ENCODE assay signal across 1 cellular context in the genomic region with DNA sequence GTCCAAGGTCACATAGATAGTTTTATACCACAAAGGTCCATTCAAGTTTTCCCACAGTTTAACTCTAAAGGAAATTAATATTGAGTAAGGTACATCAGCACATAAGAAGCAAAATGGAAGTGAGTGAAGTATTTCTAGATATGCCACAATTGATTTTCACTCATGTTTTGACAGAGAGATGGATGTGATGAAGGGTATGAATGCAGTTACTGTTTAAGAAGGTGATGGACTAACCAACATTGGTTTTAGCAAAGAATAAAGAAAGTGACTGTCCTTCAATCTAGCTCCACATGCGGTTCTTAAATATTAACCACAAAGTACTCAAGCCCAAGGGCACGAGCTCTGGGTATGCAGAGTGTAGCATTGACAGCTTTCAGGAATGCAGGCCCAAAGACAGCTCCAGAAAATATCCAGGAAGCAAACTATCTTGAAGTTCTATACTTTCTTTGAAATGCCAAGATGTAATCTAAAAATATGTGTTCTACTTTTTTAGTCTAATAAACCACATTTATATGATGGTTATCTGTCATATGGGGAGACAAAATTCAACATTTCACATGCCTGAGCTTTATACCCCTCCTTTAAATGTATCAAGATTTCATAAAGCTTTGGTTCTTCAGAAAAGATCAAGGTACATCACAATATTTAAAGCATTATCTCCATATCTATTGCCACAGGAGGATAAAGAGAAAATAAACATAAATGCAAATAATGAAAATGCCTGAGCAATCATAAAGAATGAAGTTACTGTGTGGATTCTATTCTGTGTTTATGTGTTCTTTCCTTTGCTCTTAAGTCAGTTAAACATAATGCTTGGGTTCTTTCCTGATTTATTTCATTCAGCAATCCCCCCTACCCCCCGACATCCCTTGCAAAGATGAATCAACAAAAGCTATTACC.
A peak's percentile ranks its signal among the peaks of the same experiment; 100 is the strongest.
TF ChIP-seq lines count a peak whose summit lies in the region.

No MANE protein-coding gene starts in this region.

TF ChIP-seq in HepG2, 621 proteins besides CTCF, POLR2A, EP300 and RAD21 (continued from another document and continues in another):
- TF ChIP-seq, protein P1, sequence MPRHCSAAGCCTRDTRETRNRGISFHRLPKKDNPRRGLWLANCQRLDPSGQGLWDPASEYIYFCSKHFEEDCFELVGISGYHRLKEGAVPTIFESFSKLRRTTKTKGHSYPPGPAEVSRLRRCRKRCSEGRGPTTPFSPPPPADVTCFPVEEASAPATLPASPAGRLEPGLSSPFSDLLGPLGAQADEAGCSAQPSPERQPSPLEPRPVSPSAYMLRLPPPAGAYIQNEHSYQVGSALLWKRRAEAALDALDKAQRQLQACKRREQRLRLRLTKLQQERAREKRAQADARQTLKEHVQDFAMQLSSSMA (CRISPR knock-in tag; IDR thresholded peaks at IDR 0.05): no peak
- TF ChIP-seq ZNF616 (CRISPR knock-in tag; IDR thresholded peaks at IDR 0.05; ENCODE audit: low read depth) (no peak), ZNF652 (CRISPR knock-in tag; IDR thresholded peaks at IDR 0.05; ENCODE audit: borderline replicate concordance, low read depth) (peak; percentile 56), STAT5B (CRISPR knock-in tag; IDR thresholded peaks at IDR 0.05) (peak; percentile 88; the same call in 1 of the 2 replicates), EHMT2 (IDR thresholded peaks at IDR 0.05; ENCODE audit: borderline replicate concordance, low read depth, low read length) (peak; percentile 96), TCF12 (IDR thresholded peaks at IDR 0.05) (no peak), TCF12 (CRISPR knock-in tag; IDR thresholded peaks at IDR 0.05) (peak; percentile 75; the same call in 1 of the 2 replicates), ZZZ3 (CRISPR knock-in tag; IDR thresholded peaks at IDR 0.05; ENCODE audit: borderline replicate concordance) (no peak), SOX6 (IDR thresholded peaks at IDR 0.05) (no peak), SOX6 (CRISPR knock-in tag; IDR thresholded peaks at IDR 0.05) (peak; percentile 92), NAIF1 (CRISPR knock-in tag; IDR thresholded peaks at IDR 0.05; ENCODE audit: borderline replicate concordance) (no peak; the same call in 1 of the 2 replicates), PHF21A (CRISPR knock-in tag; IDR thresholded peaks at IDR 0.05) (peak; percentile 28; the same call in 1 of the 2 replicates), ZBTB20 (CRISPR knock-in tag; IDR thresholded peaks at IDR 0.05; ENCODE audit: borderline replicate concordance, low read depth) (peak; percentile 96; the same call in 1 of the 2 replicates), SRY (CRISPR knock-in tag; IDR thresholded peaks at IDR 0.05) (no peak), POLR2AphosphoS2 (IDR thresholded peaks at IDR 0.05; ENCODE audit: low read depth, low read length) (no peak), HMG20A (CRISPR knock-in tag; IDR thresholded peaks at IDR 0.05; ENCODE audit: borderline replicate concordance) (peak; percentile 97), ESRRA (CRISPR knock-in tag; IDR thresholded peaks at IDR 0.05; ENCODE audit: low read depth) (peak; percentile 61; the same call in 1 of the 2 replicates), ZNF781 (CRISPR knock-in tag; IDR thresholded peaks at IDR 0.05; ENCODE audit: borderline replicate concordance, not compliant biosample characterization) (no peak), HNRNPUL1 (IDR thresholded peaks at IDR 0.05; ENCODE audit: low read depth, low read length) (peak; percentile 99), XRCC5 (optimal IDR thresholded peaks at IDR 0.05; ENCODE audit: low read length) (no peak), KDM2A (CRISPR knock-in tag; IDR thresholded peaks at IDR 0.05; ENCODE audit: borderline replicate concordance, low read depth) (no peak), ZNF891 (CRISPR knock-in tag; IDR thresholded peaks at IDR 0.05) (no peak), ZKSCAN5 (CRISPR knock-in tag; IDR thresholded peaks at IDR 0.05) (peak; percentile 72), ZNF33B (CRISPR knock-in tag; IDR thresholded peaks at IDR 0.05) (no peak), CREB1 (IDR thresholded peaks at IDR 0.05) (no peak), CREB1 (CRISPR knock-in tag; IDR thresholded peaks at IDR 0.05) (peak; percentile 89), ZNF382 (CRISPR knock-in tag; IDR thresholded peaks at IDR 0.05; ENCODE audit: borderline replicate concordance) (0 out of 2 replicates have a peak, but pooled peaks have one; percentile 62), ZMAT3 (CRISPR knock-in tag; conservative IDR thresholded peaks at IDR 0.05) (no peak), ZNF879 (CRISPR knock-in tag; IDR thresholded peaks at IDR 0.05) (no peak), FIP1L1 (IDR thresholded peaks at IDR 0.05; ENCODE audit: borderline replicate concordance, insufficient read depth, low read depth, low read length) (no peak), ISL2 (CRISPR knock-in tag; IDR thresholded peaks at IDR 0.05) (peak; percentile 97), POLR2AphosphoS5 (IDR thresholded peaks at IDR 0.05; ENCODE audit: low read depth, low read length) (peak; percentile 71), RORA (CRISPR knock-in tag; IDR thresholded peaks at IDR 0.05) (no peak), ARNTL (CRISPR knock-in tag; IDR thresholded peaks at IDR 0.05) (peak; percentile 37; the same call in 1 of the 2 replicates), ZNF557 (CRISPR knock-in tag; IDR thresholded peaks at IDR 0.05) (no peak), ARNT (IDR thresholded peaks at IDR 0.05) (no peak), SIN3A (IDR thresholded peaks at IDR 0.05; ENCODE audit: borderline replicate concordance, low read depth, low read length) (0 out of 2 replicates have a peak, but pooled peaks have one; percentile 40), NR2F2 (IDR thresholded peaks at IDR 0.05; ENCODE audit: borderline replicate concordance, low read depth) (peak; percentile 87), ZNF20 (CRISPR knock-in tag; IDR thresholded peaks at IDR 0.05) (no peak)
- TF ChIP-seq, protein P2, sequence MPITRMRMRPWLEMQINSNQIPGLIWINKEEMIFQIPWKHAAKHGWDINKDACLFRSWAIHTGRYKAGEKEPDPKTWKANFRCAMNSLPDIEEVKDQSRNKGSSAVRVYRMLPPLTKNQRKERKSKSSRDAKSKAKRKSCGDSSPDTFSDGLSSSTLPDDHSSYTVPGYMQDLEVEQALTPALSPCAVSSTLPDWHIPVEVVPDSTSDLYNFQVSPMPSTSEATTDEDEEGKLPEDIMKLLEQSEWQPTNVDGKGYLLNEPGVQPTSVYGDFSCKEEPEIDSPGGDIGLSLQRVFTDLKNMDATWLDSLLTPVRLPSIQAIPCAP (CRISPR knock-in tag; IDR thresholded peaks at IDR 0.05; ENCODE audit: low read depth): no peak
- TF ChIP-seq, protein P3, sequence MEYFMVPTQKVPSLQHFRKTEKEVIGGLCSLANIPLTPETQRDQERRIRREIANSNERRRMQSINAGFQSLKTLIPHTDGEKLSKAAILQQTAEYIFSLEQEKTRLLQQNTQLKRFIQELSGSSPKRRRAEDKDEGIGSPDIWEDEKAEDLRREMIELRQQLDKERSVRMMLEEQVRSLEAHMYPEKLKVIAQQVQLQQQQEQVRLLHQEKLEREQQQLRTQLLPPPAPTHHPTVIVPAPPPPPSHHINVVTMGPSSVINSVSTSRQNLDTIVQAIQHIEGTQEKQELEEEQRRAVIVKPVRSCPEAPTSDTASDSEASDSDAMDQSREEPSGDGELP (IDR thresholded peaks at IDR 0.05; ENCODE audit: borderline replicate concordance, low read depth): peak; percentile 48; the same call in 1 of the 2 replicates
- TF ChIP-seq, protein P4, sequence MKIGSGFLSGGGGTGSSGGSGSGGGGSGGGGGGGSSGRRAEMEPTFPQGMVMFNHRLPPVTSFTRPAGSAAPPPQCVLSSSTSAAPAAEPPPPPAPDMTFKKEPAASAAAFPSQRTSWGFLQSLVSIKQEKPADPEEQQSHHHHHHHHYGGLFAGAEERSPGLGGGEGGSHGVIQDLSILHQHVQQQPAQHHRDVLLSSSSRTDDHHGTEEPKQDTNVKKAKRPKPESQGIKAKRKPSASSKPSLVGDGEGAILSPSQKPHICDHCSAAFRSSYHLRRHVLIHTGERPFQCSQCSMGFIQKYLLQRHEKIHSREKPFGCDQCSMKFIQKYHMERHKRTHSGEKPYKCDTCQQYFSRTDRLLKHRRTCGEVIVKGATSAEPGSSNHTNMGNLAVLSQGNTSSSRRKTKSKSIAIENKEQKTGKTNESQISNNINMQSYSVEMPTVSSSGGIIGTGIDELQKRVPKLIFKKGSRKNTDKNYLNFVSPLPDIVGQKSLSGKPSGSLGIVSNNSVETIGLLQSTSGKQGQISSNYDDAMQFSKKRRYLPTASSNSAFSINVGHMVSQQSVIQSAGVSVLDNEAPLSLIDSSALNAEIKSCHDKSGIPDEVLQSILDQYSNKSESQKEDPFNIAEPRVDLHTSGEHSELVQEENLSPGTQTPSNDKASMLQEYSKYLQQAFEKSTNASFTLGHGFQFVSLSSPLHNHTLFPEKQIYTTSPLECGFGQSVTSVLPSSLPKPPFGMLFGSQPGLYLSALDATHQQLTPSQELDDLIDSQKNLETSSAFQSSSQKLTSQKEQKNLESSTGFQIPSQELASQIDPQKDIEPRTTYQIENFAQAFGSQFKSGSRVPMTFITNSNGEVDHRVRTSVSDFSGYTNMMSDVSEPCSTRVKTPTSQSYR (CRISPR knock-in tag; IDR thresholded peaks at IDR 0.05; ENCODE audit: borderline replicate concordance): peak; percentile 53; the same call in 1 of the 2 replicates
- TF ChIP-seq, protein P5, sequence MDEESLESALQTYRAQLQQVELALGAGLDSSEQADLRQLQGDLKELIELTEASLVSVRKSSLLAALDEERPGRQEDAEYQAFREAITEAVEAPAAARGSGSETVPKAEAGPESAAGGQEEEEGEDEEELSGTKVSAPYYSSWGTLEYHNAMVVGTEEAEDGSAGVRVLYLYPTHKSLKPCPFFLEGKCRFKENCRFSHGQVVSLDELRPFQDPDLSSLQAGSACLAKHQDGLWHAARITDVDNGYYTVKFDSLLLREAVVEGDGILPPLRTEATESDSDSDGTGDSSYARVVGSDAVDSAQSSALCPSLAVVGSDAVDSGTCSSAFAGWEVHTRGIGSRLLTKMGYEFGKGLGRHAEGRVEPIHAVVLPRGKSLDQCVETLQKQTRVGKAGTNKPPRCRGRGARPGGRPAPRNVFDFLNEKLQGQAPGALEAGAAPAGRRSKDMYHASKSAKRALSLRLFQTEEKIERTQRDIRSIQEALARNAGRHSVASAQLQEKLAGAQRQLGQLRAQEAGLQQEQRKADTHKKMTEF (CRISPR knock-in tag; IDR thresholded peaks at IDR 0.05): peak; percentile 91
- TF ChIP-seq, protein P6, sequence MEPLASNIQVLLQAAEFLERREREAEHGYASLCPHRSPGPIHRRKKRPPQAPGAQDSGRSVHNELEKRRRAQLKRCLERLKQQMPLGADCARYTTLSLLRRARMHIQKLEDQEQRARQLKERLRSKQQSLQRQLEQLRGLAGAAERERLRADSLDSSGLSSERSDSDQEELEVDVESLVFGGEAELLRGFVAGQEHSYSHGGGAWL (CRISPR knock-in tag; IDR thresholded peaks at IDR 0.05): no peak; the same call in 1 of the 2 replicates
- TF ChIP-seq, protein P7, sequence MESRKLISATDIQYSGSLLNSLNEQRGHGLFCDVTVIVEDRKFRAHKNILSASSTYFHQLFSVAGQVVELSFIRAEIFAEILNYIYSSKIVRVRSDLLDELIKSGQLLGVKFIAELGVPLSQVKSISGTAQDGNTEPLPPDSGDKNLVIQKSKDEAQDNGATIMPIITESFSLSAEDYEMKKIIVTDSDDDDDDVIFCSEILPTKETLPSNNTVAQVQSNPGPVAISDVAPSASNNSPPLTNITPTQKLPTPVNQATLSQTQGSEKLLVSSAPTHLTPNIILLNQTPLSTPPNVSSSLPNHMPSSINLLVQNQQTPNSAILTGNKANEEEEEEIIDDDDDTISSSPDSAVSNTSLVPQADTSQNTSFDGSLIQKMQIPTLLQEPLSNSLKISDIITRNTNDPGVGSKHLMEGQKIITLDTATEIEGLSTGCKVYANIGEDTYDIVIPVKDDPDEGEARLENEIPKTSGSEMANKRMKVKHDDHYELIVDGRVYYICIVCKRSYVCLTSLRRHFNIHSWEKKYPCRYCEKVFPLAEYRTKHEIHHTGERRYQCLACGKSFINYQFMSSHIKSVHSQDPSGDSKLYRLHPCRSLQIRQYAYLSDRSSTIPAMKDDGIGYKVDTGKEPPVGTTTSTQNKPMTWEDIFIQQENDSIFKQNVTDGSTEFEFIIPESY (CRISPR knock-in tag; IDR thresholded peaks at IDR 0.05): peak; percentile 47; the same call in 1 of the 2 replicates
- TF ChIP-seq, protein P8, sequence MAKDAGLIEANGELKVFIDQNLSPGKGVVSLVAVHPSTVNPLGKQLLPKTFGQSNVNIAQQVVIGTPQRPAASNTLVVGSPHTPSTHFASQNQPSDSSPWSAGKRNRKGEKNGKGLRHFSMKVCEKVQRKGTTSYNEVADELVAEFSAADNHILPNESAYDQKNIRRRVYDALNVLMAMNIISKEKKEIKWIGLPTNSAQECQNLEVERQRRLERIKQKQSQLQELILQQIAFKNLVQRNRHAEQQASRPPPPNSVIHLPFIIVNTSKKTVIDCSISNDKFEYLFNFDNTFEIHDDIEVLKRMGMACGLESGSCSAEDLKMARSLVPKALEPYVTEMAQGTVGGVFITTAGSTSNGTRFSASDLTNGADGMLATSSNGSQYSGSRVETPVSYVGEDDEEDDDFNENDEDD (CRISPR knock-in tag; IDR thresholded peaks at IDR 0.05; ENCODE audit: borderline replicate concordance): peak; percentile 37; the same call in 1 of the 2 replicates
- TF ChIP-seq, protein P9, sequence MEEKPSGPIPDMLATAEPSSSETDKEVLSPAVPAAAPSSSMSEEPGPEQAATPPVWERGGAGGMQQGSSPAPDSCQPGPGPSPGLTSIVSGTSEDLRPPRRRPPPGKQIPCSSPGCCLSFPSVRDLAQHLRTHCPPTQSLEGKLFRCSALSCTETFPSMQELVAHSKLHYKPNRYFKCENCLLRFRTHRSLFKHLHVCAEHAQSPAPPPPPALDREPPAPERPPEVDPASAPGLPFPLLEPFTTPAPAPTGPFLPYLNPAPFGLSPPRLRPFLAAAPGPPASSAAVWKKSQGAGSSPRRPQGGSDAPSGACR (CRISPR knock-in tag; IDR thresholded peaks at IDR 0.05): peak; percentile 71; the same call in 1 of the 2 replicates
- TF ChIP-seq, protein P10, sequence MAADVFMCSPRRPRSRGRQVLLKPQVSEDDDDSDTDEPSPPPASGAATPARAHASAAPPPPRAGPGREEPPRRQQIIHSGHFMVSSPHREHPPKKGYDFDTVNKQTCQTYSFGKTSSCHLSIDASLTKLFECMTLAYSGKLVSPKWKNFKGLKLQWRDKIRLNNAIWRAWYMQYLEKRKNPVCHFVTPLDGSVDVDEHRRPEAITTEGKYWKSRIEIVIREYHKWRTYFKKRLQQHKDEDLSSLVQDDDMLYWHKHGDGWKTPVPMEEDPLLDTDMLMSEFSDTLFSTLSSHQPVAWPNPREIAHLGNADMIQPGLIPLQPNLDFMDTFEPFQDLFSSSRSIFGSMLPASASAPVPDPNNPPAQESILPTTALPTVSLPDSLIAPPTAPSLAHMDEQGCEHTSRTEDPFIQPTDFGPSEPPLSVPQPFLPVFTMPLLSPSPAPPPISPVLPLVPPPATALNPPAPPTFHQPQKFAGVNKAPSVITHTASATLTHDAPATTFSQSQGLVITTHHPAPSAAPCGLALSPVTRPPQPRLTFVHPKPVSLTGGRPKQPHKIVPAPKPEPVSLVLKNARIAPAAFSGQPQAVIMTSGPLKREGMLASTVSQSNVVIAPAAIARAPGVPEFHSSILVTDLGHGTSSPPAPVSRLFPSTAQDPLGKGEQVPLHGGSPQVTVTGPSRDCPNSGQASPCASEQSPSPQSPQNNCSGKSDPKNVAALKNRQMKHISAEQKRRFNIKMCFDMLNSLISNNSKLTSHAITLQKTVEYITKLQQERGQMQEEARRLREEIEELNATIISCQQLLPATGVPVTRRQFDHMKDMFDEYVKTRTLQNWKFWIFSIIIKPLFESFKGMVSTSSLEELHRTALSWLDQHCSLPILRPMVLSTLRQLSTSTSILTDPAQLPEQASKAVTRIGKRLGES (CRISPR knock-in tag; IDR thresholded peaks at IDR 0.05; ENCODE audit: borderline replicate concordance): peak; percentile 78; the same call in 1 of the 2 replicates
